20 cellular contexts compared by ENCODE assay signal in the genomic region with DNA sequence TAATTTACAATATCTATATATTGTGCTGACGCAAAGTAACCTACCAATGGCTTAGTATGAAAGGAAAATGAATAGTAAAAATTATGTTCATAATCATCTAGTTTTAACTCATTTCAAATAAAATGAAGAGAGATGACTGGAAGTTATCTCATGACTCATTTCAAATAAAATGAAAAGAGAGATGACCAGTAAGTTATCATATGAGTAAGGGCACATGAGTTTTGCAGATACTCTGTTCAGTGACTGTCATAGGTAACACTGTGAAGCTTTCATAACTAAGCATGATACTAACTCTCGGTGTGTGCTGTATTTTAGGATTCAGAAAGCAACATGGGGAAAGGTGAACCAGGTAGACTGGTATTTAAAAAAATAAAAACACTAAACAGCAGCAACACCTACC.
DNase-seq lines count a peak whose midpoint lies in the region; ATAC-seq, FAIRE-seq and TF ChIP-seq lines count a peak whose summit lies in the region.
"Had no signal": no experiment of that assay in that cellular context is flagged by ENCODE, and none has a peak within 500 bp of the region (broad histone marks: within the 10 kb centered on the region; RNA-seq: fewer than 3 reads in every experiment).

No MANE protein-coding gene starts in this region.

- no peaks in the 10 kb centered on the region for H3K36me3 ChIP-seq in bronchial epithelial cell (ENCODE audit: control insufficient read depth, insufficient read depth, low read length)
- no peaks in the 10 kb centered on the region for H3K36me3 ChIP-seq in tibial artery
- no peaks in the 10 kb centered on the region for H3K36me3 ChIP-seq in heart left ventricle

- H3K36me3 Mint-ChIP-seq in activated T-cell treated with anti-CD3 and anti-CD28 coated beads, Interleukin-2, amount 50 U/mL, for 4 hours (ENCODE audit: insufficient read depth), result peaks cover 3% of the 10 kb centered on the region

- H3K4me3 Mint-ChIP-seq in activated T-cell treated with anti-CD3 and anti-CD28 coated beads, Interleukin-2, amount 50 U/mL, for 4 hours, result no peak overlapping the region
- H3K4me3 Mint-ChIP-seq: CD4-positive, alpha-beta memory T cell; H9 had no signal

- H3K27me3 ChIP-seq in bronchial epithelial cell (ENCODE audit: control insufficient read depth, insufficient read depth, low read length), result no peaks in the 10 kb centered on the region
- H3K27me3 ChIP-seq in tibial artery, result no peaks in the 10 kb centered on the region
- no peaks in the 10 kb centered on the region for H3K27me3 ChIP-seq in heart left ventricle

- no peaks in the 10 kb centered on the region for H3K4me1 Mint-ChIP-seq in activated T-cell treated with anti-CD3 and anti-CD28 coated beads, Interleukin-2, amount 50 U/mL, for 4 hours (ENCODE audit: low read depth)
- H3K4me1 Mint-ChIP-seq: CD4-positive, alpha-beta memory T cell had no signal

- no peak for TF ChIP-seq CTCF in bronchial epithelial cell (IDR thresholded peaks at IDR 0.05; ENCODE audit: insufficient read depth, low read length, severe bottlenecking)
- TF ChIP-seq CTCF in tibial artery (IDR thresholded peaks at IDR 0.05), result no peak
- TF ChIP-seq CTCF in heart left ventricle (IDR thresholded peaks at IDR 0.05), result no peak

- no peak for DNase-seq in activated T-cell treated with anti-CD3 and anti-CD28 coated beads, Interleukin-2, amount 50 U/mL, for 4 hours
- no peak for DNase-seq in activated T-cell treated with anti-CD3 and anti-CD28 coated beads for 4 hours
- DNase-seq in bronchial epithelial cell (ENCODE audit: low read depth), result peak; percentile 28
- no peak for DNase-seq in tibial artery
- no peak for DNase-seq in heart left ventricle
- DNase-seq in NCI-H2227 treated with DMSO at 0.1 percent for 48 hours (lab: John Stamatoyannopoulos, UW), result no peak
- DNase-seq: Calu3; CD4-positive, alpha-beta memory T cell; H9; MV-4-11; NCI-H1436; NCI-H2029; NCI-H2171; NCI-H446 treated with DMSO at 0.1 percent for 48 hours; OCI-M1; RPMI8226; SIG-M5 had no signal

- H3K9me3 ChIP-seq in tibial artery (no peaks in the 10 kb centered on the region), heart left ventricle (no peaks in the 10 kb centered on the region)

- no peak for FAIRE-seq in bronchial epithelial cell (lab: Jason Lieb, UNC)
- FAIRE-seq: K562 had no signal

- no peaks in the 10 kb centered on the region for H3K4me1 ChIP-seq in tibial artery
- H3K4me1 ChIP-seq in heart left ventricle, result no peaks in the 10 kb centered on the region

- WGBS in heart left ventricle, 4 donors, result 86 to 98% (median 95%) methylated on average over 2 of the region's 2 CpGs

- intact Hi-C loops in tibial artery (cut with DNase I; ENCODE audit: low total_unique reads), result no loop called here
- intact Hi-C loops in heart left ventricle (cut with DNase I), result no loop called here

- H3K27me3 Mint-ChIP-seq in activated T-cell treated with anti-CD3 and anti-CD28 coated beads, Interleukin-2, amount 50 U/mL, for 4 hours (ENCODE audit: low read depth), result no peaks in the 10 kb centered on the region
- H3K27me3 Mint-ChIP-seq: CD4-positive, alpha-beta memory T cell had no signal

- ATAC-seq in activated T-cell treated with anti-CD3 and anti-CD28 coated beads, Interleukin-2, amount 50 U/mL, for 4 hours, result peak; percentile 65 to 69
- peak; percentile 49 for ATAC-seq in GM18907 (IDR thresholded peaks at IDR 0.05; ENCODE audit: unreplicated experiment)
- ATAC-seq in HG02973 (IDR thresholded peaks at IDR 0.05; ENCODE audit: unreplicated experiment), result peak; percentile 75
- no peak for ATAC-seq in heart left ventricle
- ATAC-seq: K562 had no signal

- no peak overlapping the region for H3K27ac ChIP-seq in tibial artery
- no peak overlapping the region for H3K27ac ChIP-seq in heart left ventricle

- H3K4me3 ChIP-seq in bronchial epithelial cell (ENCODE audit: low read depth, low read length) (no peak overlapping the region), tibial artery (no peak overlapping the region), heart left ventricle (no peak overlapping the region)
- H3K4me3 ChIP-seq: K562 had no signal

- H3K9me3 Mint-ChIP-seq in activated T-cell treated with anti-CD3 and anti-CD28 coated beads, Interleukin-2, amount 50 U/mL, for 4 hours, result no peaks in the 10 kb centered on the region
- H3K9me3 Mint-ChIP-seq: H9 had no signal

- TF ChIP-seq POLR2A in heart left ventricle (IDR thresholded peaks at IDR 0.05), result no peak

Comparison
In these comparisons a context has a peak if more than half of its experiments do, and no peak if none do; other contexts are left out.
1. ATAC-seq: peak in activated T-cell treated with anti-CD3 and anti-CD28 coated beads, Interleukin-2, amount 50 U/mL, for 4 hours (2 of 2), GM18907 (single experiment) and HG02973 (single experiment); none in heart left ventricle (0 of 4).